In genomic region chr13:99200433-99201167, GRCh38 we compare ENCODE assay signal across 8 cellular contexts. TPM values are rescaled to one million over a fixed set of nuclear protein-coding genes. Genes with fewer than 3 reads are reported as not detected.
DNase-seq lines count a peak whose midpoint lies in the region; ATAC-seq, FAIRE-seq and TF ChIP-seq lines count a peak whose summit lies in the region.

Gene UBAC2 (plus strand): TSS chr13:99200854. CDS start chr13:99200909, 55 bp downstream.

- intact Hi-C loops in HepG2 (cut with micrococcal nuclease; ENCODE audit: unreplicated experiment): loop anchor here (2.0 to 5.0 kb wide), 2 partner anchors 60 to 297 kb away; no protein-coding TSS in a partner anchor

- H3K27me3 ChIP-seq in HepG2 (ENCODE audit: control insufficient read depth in 1 of 2, insufficient read depth in 2 of 2, low read length in 2 of 2): no peaks in the 10 kb centered on the region

- POLR2A ChIA-PET in HepG2 (lab: Yijun Ruan, JAX): interaction anchor here (0.6 to 2.3 kb wide), 20 partner anchors 9 to 660 kb away, joined by 3 to 16 read pairs (median 4); partner anchors contain the start of gene CLYBL

- TF ChIP-seq RAD21 in HepG2 (CRISPR knock-in tag; IDR thresholded peaks at IDR 0.05): peak; percentile 38; the same call in 1 of the 2 replicates

- peak within 1 kb of the TSS; percentile 77 for H3K4me2 ChIP-seq in HepG2 (ENCODE audit: low read depth, low read length)

- in situ Hi-C loops in HepG2 (cut with HindIII; ENCODE audit: extremely low pct_ligation_motif_present, low pct_unique_long_range_greater_than_20kb): no loop called here

- 0 out of 2 replicates have a peak, but pooled peaks cover 2% of the 10 kb centered on the region for H4K20me1 ChIP-seq in HepG2 (ENCODE audit: insufficient read depth, low read length)

- H3K9ac ChIP-seq in HepG2 (ENCODE audit: insufficient read depth, low read depth, low read length): peak within 1 kb of the TSS; percentile 97

- 0 out of 2 replicates have a peak, but pooled peaks have one; percentile 11 for TF ChIP-seq CTCF in HepG2 (CRISPR knock-in tag; IDR thresholded peaks at IDR 0.05)

- H3K27ac ChIP-seq in HepG2 (ENCODE audit: extremely low read length, insufficient read depth, low read length): peak within 1 kb of the TSS; percentile 83

- peak within 1 kb of the TSS; percentile 79 to 99 (median 96) for H3K4me3 ChIP-seq in HepG2 (replicated peaks in 1 of 3; ENCODE audit: insufficient read depth in 1 of 3, low read depth in 2 of 3, low read length in 3 of 3)

- 0 out of 5 replicates have a peak, but pooled peaks cover 0 to 4% of the 10 kb centered on the region in 2 experiments for H3K36me3 ChIP-seq in HepG2 (replicated peaks in 1 of 2; ENCODE audit: control insufficient read depth in 1 of 2, insufficient read depth in 2 of 2, low read length in 2 of 2)

- ATAC-seq in GM19328 (IDR thresholded peaks at IDR 0.05; ENCODE audit: unreplicated experiment) (peak; percentile 58), HG03520 (IDR thresholded peaks at IDR 0.05; ENCODE audit: unreplicated experiment) (peak; percentile 69), HepG2 (peak; percentile 91)

- peaks cover 40% of the 10 kb centered on the region for H3K4me1 ChIP-seq in HepG2 (ENCODE audit: insufficient read depth, low read length)

- peaks cover 38% of the 10 kb centered on the region for H3K79me2 ChIP-seq in HepG2 (ENCODE audit: insufficient read depth, low read length)

- CTCF ChIA-PET in HepG2 (lab: Yijun Ruan, JAX; ENCODE audit: low intra/inter-chr PET ratio, low total read pairs): interaction anchor here (0.9 kb wide), 1 partner anchor 65 kb away, joined by 4 read pairs; no protein-coding TSS in a partner anchor

- TF ChIP-seq EP300 in HepG2 (IDR thresholded peaks at IDR 0.05; ENCODE audit: low read depth in 2 of 2, low read length in 2 of 2) (0 out of 4 replicates have a peak, but pooled peaks of 1 of the 2 experiments have one; percentile 2), HepG2 (CRISPR knock-in tag; IDR thresholded peaks at IDR 0.05; ENCODE audit: borderline replicate concordance) (no peak)

- whole genome bisulfite sequencing in HepG2 (ENCODE audit: low lambda C conversion rate): 0% methylated on average over 21 of the region's 76 CpGs

- peak; percentile 54 to 97 (median 88) for DNase-seq in C1 segment of cervical spinal cord (lab: John Stamatoyannopoulos, UW)
- DNase-seq in NCI-H69 (lab: John Stamatoyannopoulos, UW): peak; percentile 97
- peak; percentile 95 for DNase-seq in activated CD4-positive, alpha-beta T cell treated with anti-CD3 and anti-CD28 coated beads, Interleukin-2, amount 50 U/mL, for 1 hour
- peak; percentile 86 for DNase-seq in dedifferentiated amniotic fluid mesenchymal stem cell (ENCODE audit: extremely low spot score)
- peak; percentile 89 for DNase-seq in HepG2 (ENCODE audit: low spot score)
- peak; percentile 97 for DNase-seq in stimulated activated CD4-positive, alpha-beta T cell treated with anti-CD3 and anti-CD28 coated beads, Interleukin-4, amount 100 ng/mL, for 1 hour

- BruUV-seq in HepG2 (replicated peaks; lab: Mats Ljungman, UMichigan): no TSS peak

- no peaks in the 10 kb centered on the region for H3K9me3 ChIP-seq in HepG2 (ENCODE audit: low read length)

- no peak within 1 kb of the TSS for H2AFZ ChIP-seq in HepG2 (ENCODE audit: low read length)

- FAIRE-seq in HepG2 (lab: Jason Lieb, UNC): peak; percentile 82

- TF ChIP-seq POLR2A in HepG2 (IDR thresholded peaks at IDR 0.05; ENCODE audit: insufficient read depth in 1 of 2, low read depth in 2 of 2, low read length in 2 of 2): peak; percentile 96 to 98

TF ChIP-seq in HepG2, 621 proteins besides CTCF, POLR2A, EP300 and RAD21 (continues in another document):
- TF ChIP-seq DNMT1 (CRISPR knock-in tag; IDR thresholded peaks at IDR 0.05) (peak; percentile 63; the same call in 1 of the 2 replicates), NFE2L1 (CRISPR knock-in tag; IDR thresholded peaks at IDR 0.05; ENCODE audit: borderline replicate concordance) (no peak), ELF3 (CRISPR knock-in tag; IDR thresholded peaks at IDR 0.05) (0 out of 2 replicates have a peak, but pooled peaks have one; percentile 49), MBD4 (IDR thresholded peaks at IDR 0.05; ENCODE audit: borderline replicate concordance, low read length) (no peak), ZNF607 (CRISPR knock-in tag; IDR thresholded peaks at IDR 0.05; ENCODE audit: borderline replicate concordance) (peak; percentile 68; the same call in 1 of the 2 replicates), HDAC1 (CRISPR knock-in tag; IDR thresholded peaks at IDR 0.05) (peak; percentile 86), HNRNPL (IDR thresholded peaks at IDR 0.05; ENCODE audit: low read depth, low read length) (0 out of 2 replicates have a peak, but pooled peaks have one; percentile 44), JDP2 (CRISPR knock-in tag; IDR thresholded peaks at IDR 0.05; ENCODE audit: borderline replicate concordance) (no peak), HMGXB4 (CRISPR knock-in tag; IDR thresholded peaks at IDR 0.05; ENCODE audit: borderline replicate concordance in 1 of 2, low read depth in 1 of 2) (peak; percentile 67 to 71; a peak in 3 of 4 replicates)
- TF ChIP-seq, protein P1, sequence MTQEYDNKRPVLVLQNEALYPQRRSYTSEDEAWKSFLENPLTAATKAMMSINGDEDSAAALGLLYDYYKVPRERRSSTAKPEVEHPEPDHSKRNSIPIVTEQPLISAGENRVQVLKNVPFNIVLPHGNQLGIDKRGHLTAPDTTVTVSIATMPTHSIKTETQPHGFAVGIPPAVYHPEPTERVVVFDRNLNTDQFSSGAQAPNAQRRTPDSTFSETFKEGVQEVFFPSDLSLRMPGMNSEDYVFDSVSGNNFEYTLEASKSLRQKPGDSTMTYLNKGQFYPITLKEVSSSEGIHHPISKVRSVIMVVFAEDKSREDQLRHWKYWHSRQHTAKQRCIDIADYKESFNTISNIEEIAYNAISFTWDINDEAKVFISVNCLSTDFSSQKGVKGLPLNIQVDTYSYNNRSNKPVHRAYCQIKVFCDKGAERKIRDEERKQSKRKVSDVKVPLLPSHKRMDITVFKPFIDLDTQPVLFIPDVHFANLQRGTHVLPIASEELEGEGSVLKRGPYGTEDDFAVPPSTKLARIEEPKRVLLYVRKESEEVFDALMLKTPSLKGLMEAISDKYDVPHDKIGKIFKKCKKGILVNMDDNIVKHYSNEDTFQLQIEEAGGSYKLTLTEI (CRISPR knock-in tag; conservative IDR thresholded peaks at IDR 0.05): no peak
- TF ChIP-seq, protein P2, sequence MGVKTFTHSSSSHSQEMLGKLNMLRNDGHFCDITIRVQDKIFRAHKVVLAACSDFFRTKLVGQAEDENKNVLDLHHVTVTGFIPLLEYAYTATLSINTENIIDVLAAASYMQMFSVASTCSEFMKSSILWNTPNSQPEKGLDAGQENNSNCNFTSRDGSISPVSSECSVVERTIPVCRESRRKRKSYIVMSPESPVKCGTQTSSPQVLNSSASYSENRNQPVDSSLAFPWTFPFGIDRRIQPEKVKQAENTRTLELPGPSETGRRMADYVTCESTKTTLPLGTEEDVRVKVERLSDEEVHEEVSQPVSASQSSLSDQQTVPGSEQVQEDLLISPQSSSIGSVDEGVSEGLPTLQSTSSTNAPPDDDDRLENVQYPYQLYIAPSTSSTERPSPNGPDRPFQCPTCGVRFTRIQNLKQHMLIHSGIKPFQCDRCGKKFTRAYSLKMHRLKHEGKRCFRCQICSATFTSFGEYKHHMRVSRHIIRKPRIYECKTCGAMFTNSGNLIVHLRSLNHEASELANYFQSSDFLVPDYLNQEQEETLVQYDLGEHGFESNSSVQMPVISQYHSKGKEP (CRISPR knock-in tag; IDR thresholded peaks at IDR 0.05): no peak

RNA-seq across cellular contexts. Expression of gene UBAC2, which starts in this region (rescaled TPM):
- 44.0 and 61.3 TPM in 2 replicates for total RNA-seq in HepG2 (2016; rRNA removed; fragmentation: Illumina TruSeq; extraction: Trizol)
- total RNA-seq in HepG2 (2016; cell fraction: cytosol; rRNA removed; fragmentation: Illumina TruSeq; extraction: Trizol; ENCODE audit: low read depth): 34.9 and 39.6 TPM in 2 replicates
- total RNA-seq in HepG2 (2016; cell fraction: insoluble cytoplasmic fraction; rRNA removed; fragmentation: Illumina TruSeq; extraction: Trizol): 38.5 and 64.4 TPM in 2 replicates
- total RNA-seq in HepG2 (2016; cell fraction: membrane; rRNA removed; fragmentation: Illumina TruSeq; extraction: Trizol): 63.6 and 68.1 TPM in 2 replicates
- total RNA-seq in HepG2 (2016; cell fraction: nucleus; rRNA removed; fragmentation: Illumina TruSeq; extraction: Trizol): 53.7 and 64.6 TPM in 2 replicates
- 80.8 and 84.2 TPM in 2 replicates for polyA plus RNA-seq in HepG2 (2011; rRNA removed)
- polyA plus RNA-seq in HepG2 (2011; cell fraction: cytosol; rRNA removed): 69.1 and 91.4 TPM in 2 replicates
- 25.5 and 30.1 TPM in 2 replicates for polyA plus RNA-seq in HepG2 (2011; cell fraction: nucleus; rRNA removed)
- 63.7 and 72.4 TPM in 2 replicates for polyA plus RNA-seq in HepG2 (2012)
- polyA plus RNA-seq in HepG2 (2016; cell fraction: cytosol; fragmentation: Illumina TruSeq; extraction: Trizol; ENCODE audit: low read depth): 37.1 and 38.0 TPM in 2 replicates
- 45.9 TPM in 2 replicates for polyA plus RNA-seq in HepG2 (2016; cell fraction: insoluble cytoplasmic fraction; fragmentation: Illumina TruSeq; extraction: Trizol; ENCODE audit: low read depth)
- polyA plus RNA-seq in HepG2 (2016; cell fraction: membrane; fragmentation: Illumina TruSeq; extraction: Trizol; ENCODE audit: low read depth): 59.7 and 64.1 TPM in 2 replicates
- polyA plus RNA-seq in HepG2 (2016; cell fraction: nucleus; fragmentation: Illumina TruSeq; extraction: Trizol; ENCODE audit: insufficient read depth, low read depth): 80.9 and 85.2 TPM in 2 replicates
- 58.0 and 61.9 TPM in 2 replicates for polyA minus RNA-seq in HepG2 (2011; rRNA and poly(A)+ RNA removed; ENCODE audit: low replicate concordance)
- polyA minus RNA-seq in HepG2 (2011; cell fraction: cytosol; rRNA and poly(A)+ RNA removed): 29.7 and 34.9 TPM in 2 replicates
- 31.5 and 38.0 TPM in 2 replicates for polyA minus RNA-seq in HepG2 (2011; cell fraction: nucleus; rRNA and poly(A)+ RNA removed)

Comparison
In these comparisons a context has a peak if more than half of its experiments do, and no peak if none do; other contexts are left out.
1. Peak in every context shown above with its lines: DNase-seq, ATAC-seq, H3K4me3 ChIP-seq and H3K27ac ChIP-seq.